Comparison of ENCODE assay signal across 22 cellular contexts in genomic region chr9:91572811-91573210, GRCh38.
DNase-seq lines count a peak whose midpoint lies in the region; FAIRE-seq and TF ChIP-seq lines count a peak whose summit lies in the region.
"Had no signal": no experiment of that assay in that cellular context is flagged by ENCODE, and none has a peak within 500 bp of the region (broad histone marks: within the 10 kb centered on the region; RNA-seq: fewer than 3 reads in every experiment).

No MANE protein-coding gene starts in this region.

- TF ChIP-seq EP300 in esophagus muscularis mucosa (IDR thresholded peaks at IDR 0.05), result no peak

- H3K27ac ChIP-seq in esophagus muscularis mucosa (replicated peaks in 1 of 4), result no peak overlapping the region
- H3K27ac ChIP-seq: SK-N-MC had no signal

- peak; percentile 18 for FAIRE-seq in bronchial epithelial cell (lab: Jason Lieb, UNC)
- FAIRE-seq: G401.6, GM12878, RCC 7860 had no signal

- TF ChIP-seq CTCF in bronchial epithelial cell (IDR thresholded peaks at IDR 0.05; ENCODE audit: insufficient read depth, low read length, severe bottlenecking) (no peak), esophagus muscularis mucosa (IDR thresholded peaks at IDR 0.05) (no peak)

- H3K27me3 ChIP-seq in bronchial epithelial cell (ENCODE audit: control insufficient read depth, insufficient read depth, low read length) (no peaks in the 10 kb centered on the region), esophagus muscularis mucosa (no peaks in the 10 kb centered on the region)

- DNase-seq in NCI-H524 treated with DMSO at 0.1 percent for 48 hours (lab: John Stamatoyannopoulos, UW) (peak; percentile 12), bronchial epithelial cell (ENCODE audit: low read depth) (no peak), esophagus muscularis mucosa (ENCODE audit: extremely low spot score) (peak; percentile 60), GM03348 (ENCODE audit: low spot score) (no peak), ecto neural progenitor cell (ENCODE audit: low spot score) (no peak), NAMALWA (ENCODE audit: low spot score) (no peak)
- no peak for DNase-seq in central memory CD4-positive, alpha-beta T cell
- DNase-seq: C1 segment of cervical spinal cord; CD4-positive, alpha-beta memory T cell; DMS53; H7; NCI-H1105; NCI-H1436 treated with DMSO at 0.1 percent for 48 hours; NCI-H1930; NCI-H2107; NCI-H526; OCI-M1; SIG-M5 had no signal

- no peaks in the 10 kb centered on the region for H3K9me3 ChIP-seq in esophagus muscularis mucosa

- no peak for TF ChIP-seq POLR2A in esophagus muscularis mucosa (IDR thresholded peaks at IDR 0.05; ENCODE audit: low read depth)

- H3K4me3 ChIP-seq in bronchial epithelial cell (ENCODE audit: low read depth, low read length) (no peak overlapping the region), esophagus muscularis mucosa (no peak overlapping the region)
- H3K4me3 ChIP-seq: GM12878, SK-N-MC had no signal

- intact Hi-C loops in esophagus muscularis mucosa (cut with DNase I), result no loop called here

- H3K36me3 ChIP-seq in bronchial epithelial cell (ENCODE audit: control insufficient read depth, insufficient read depth, low read length), result no peaks in the 10 kb centered on the region
- no peaks in the 10 kb centered on the region for H3K36me3 ChIP-seq in esophagus muscularis mucosa

- H3K4me1 ChIP-seq in esophagus muscularis mucosa, result peaks cover 0 to 31% (median 22%) of the 10 kb centered on the region in 4 donors

- WGBS in esophagus muscularis mucosa, result 86% methylated on average over 5 of the region's 5 CpGs

Comparison
In these comparisons a context has a peak if more than half of its experiments do, and no peak if none do; other contexts are left out.
1. DNase-seq: peak in NCI-H524 treated with DMSO at 0.1 percent for 48 hours (single experiment) and esophagus muscularis mucosa (single experiment); none in bronchial epithelial cell (single experiment), GM03348 (single experiment), central memory CD4-positive, alpha-beta T cell (single experiment), ecto neural progenitor cell (single experiment) and NAMALWA (single experiment).